In the genomic region with DNA sequence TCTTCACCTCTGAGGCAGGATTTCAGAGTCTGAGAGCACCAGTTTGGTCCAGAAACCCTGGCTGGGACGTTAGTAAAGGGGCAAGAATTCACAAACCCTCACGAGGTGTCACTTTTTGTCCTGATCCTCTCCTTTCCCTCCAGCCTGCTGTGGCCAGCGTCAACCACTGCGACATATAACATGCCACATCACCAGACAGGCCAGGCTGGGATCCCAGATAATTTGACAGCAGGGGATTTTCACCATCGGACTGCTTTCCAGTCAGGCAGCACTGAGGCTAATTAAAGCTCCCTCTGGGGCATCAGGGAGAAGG, we compare ENCODE assay signal across 8 cellular contexts. TPM values are rescaled to one million over a fixed set of nuclear protein-coding genes. Genes with fewer than 3 reads are reported as not detected.
DNase-seq lines count a peak whose midpoint lies in the region; ATAC-seq, FAIRE-seq and TF ChIP-seq lines count a peak whose summit lies in the region.

No MANE protein-coding gene starts in this region.

- no peak for ATAC-seq in HG03135 (IDR thresholded peaks at IDR 0.05; ENCODE audit: unreplicated experiment)

- DNase-seq in GM06990 (ENCODE audit: extremely low read depth, insufficient read length): no peak
- DNase-seq in WERI-Rb-1: no peak
- no peak for DNase-seq in fibroblast of villous mesenchyme (ENCODE audit: low read depth)
- no peak for DNase-seq in progenitor cell of endocrine pancreas (ENCODE audit: low spot score, unreplicated experiment)
- no peak for DNase-seq in HCEC 1CT
- no peak for DNase-seq in small intestine
- DNase-seq in NCI-H82 (lab: John Stamatoyannopoulos, UW): no peak

- peaks cover 2% of the 10 kb centered on the region for H3K4me1 Mint-ChIP-seq in progenitor cell of endocrine pancreas (ENCODE audit: low read depth)

- H3K36me3 ChIP-seq in GM06990 (ENCODE audit: control insufficient read depth, insufficient read depth, low read length): no peaks in the 10 kb centered on the region
- H3K36me3 ChIP-seq in WERI-Rb-1: no peaks in the 10 kb centered on the region
- H3K36me3 ChIP-seq in small intestine (ENCODE audit: control insufficient read depth in 2 of 2, insufficient read depth in 2 of 2, low read length in 2 of 2): no peaks in the 10 kb centered on the region

- peak overlapping the region; percentile 97 for H3K27ac Mint-ChIP-seq in progenitor cell of endocrine pancreas

- FAIRE-seq in small intestine (lab: Jason Lieb, UNC): no peak

- WGBS in small intestine, 3 donors: 10 to 18% (median 14%) methylated on average over 3 to 5 of the region's 5 CpGs

- TF ChIP-seq CTCF in GM06990 (IDR thresholded peaks at IDR 0.05; ENCODE audit: insufficient read depth, low read length, poor library complexity, severe bottlenecking) (no peak), WERI-Rb-1 (IDR thresholded peaks at IDR 0.05; ENCODE audit: low read depth, low read length) (no peak), fibroblast of villous mesenchyme (IDR thresholded peaks at IDR 0.05; ENCODE audit: insufficient read depth, low read depth, low read length) (no peak), progenitor cell of endocrine pancreas (IDR thresholded peaks at IDR 0.05; ENCODE audit: unreplicated experiment) (no peak)

- H3K36me3 Mint-ChIP-seq in progenitor cell of endocrine pancreas (ENCODE audit: insufficient read depth): no peaks in the 10 kb centered on the region

- H3K27me3 ChIP-seq in GM06990 (replicated peaks; ENCODE audit: control insufficient read depth, insufficient read depth, low read length) (no peaks in the 10 kb centered on the region), WERI-Rb-1 (ENCODE audit: insufficient read depth, low read depth, severe bottlenecking) (peaks cover 62% of the 10 kb centered on the region), small intestine (ENCODE audit: control insufficient read depth in 2 of 2, insufficient read depth in 2 of 2, low read length in 2 of 2) (no peaks in the 10 kb centered on the region)

- no peaks in the 10 kb centered on the region for H3K9me3 Mint-ChIP-seq in progenitor cell of endocrine pancreas (ENCODE audit: low read depth)

- H3K4me1 ChIP-seq in small intestine (ENCODE audit: control insufficient read depth in 2 of 2, insufficient read depth in 1 of 2, low read depth in 1 of 2, low read length in 1 of 2): no peaks in the 10 kb centered on the region

- H3K4me3 Mint-ChIP-seq in progenitor cell of endocrine pancreas (ENCODE audit: low read depth): peak overlapping the region; percentile 77

- no peaks in the 10 kb centered on the region for H3K27me3 Mint-ChIP-seq in progenitor cell of endocrine pancreas

- peak overlapping the region; percentile 39; the same call in 1 of the 2 replicates for H3K4me3 ChIP-seq in GM06990 (replicated peaks; ENCODE audit: low read depth, low read length)
- H3K4me3 ChIP-seq in WERI-Rb-1 (ENCODE audit: low read depth, low read length): peak overlapping the region; percentile 31
- peak overlapping the region; percentile 61 for H3K4me3 ChIP-seq in fibroblast of villous mesenchyme (ENCODE audit: low read depth, low read length)
- H3K4me3 ChIP-seq in small intestine (ENCODE audit: low read depth in 1 of 2, low read length in 2 of 2): peak overlapping the region in 1 of 2 donors; percentile 40

- H3K27ac ChIP-seq in WERI-Rb-1 (no peak overlapping the region), small intestine (ENCODE audit: low read depth in 1 of 2, low read length in 1 of 2) (peak overlapping the region in 1 of 2 donors; percentile 88)

- H3K9me3 ChIP-seq in WERI-Rb-1 (ENCODE audit: severe bottlenecking) (no peaks in the 10 kb centered on the region), small intestine (ENCODE audit: control insufficient read depth, low read depth) (no peaks in the 10 kb centered on the region)

RNA-seq across cellular contexts. Expression of gene RBFOX2, which starts 36.8 kb away (rescaled TPM):
- total RNA-seq in fibroblast of villous mesenchyme (160 and 174 TPM in 2 replicates), progenitor cell of endocrine pancreas (140 and 141 TPM in 2 replicates)
- 10 to 100 TPM; 12.3 to 34.7 (median 13.0) TPM for polyA plus RNA-seq in small intestine
